27 cellular contexts compared by ENCODE assay signal in genomic region chr3:51930439-51930838, GRCh38. TPM values are rescaled to one million over a fixed set of nuclear protein-coding genes. Genes with fewer than 3 reads are reported as not detected.
DNase-seq lines count a peak whose midpoint lies in the region; TF ChIP-seq lines count a peak whose summit lies in the region.
"Had no signal": no experiment of that assay in that cellular context is flagged by ENCODE, and none has a peak within 500 bp of the region (broad histone marks: within the 10 kb centered on the region; RNA-seq: fewer than 3 reads in every experiment).

No MANE protein-coding gene starts in this region.

- no peak overlapping the region for H3K4me2 ChIP-seq in osteoblast (ENCODE audit: insufficient read depth, low read length)
- H3K4me2 ChIP-seq: A549; BLaER1 treated with 17β-estradiol and CSF1 and Interleukin-3, amounts not matched to agents 10 nM and 100 nM had no signal

- no peak overlapping the region for H3K27ac ChIP-seq in osteoblast (ENCODE audit: low read depth, low read length)
- H3K27ac ChIP-seq: A549; BLaER1 treated with 17β-estradiol and CSF1 and Interleukin-3, amounts not matched to agents 10 nM and 100 nM; GM23248 had no signal

- no peak overlapping the region for H3K4me3 ChIP-seq in osteoblast (ENCODE audit: insufficient read depth, low read length)
- H3K4me3 ChIP-seq: A549; BLaER1 treated with 17β-estradiol and CSF1 and Interleukin-3, amounts not matched to agents 10 nM and 100 nM; GM23248 had no signal

- no peaks in the 10 kb centered on the region for H3K27me3 ChIP-seq in osteoblast (ENCODE audit: insufficient read depth, low read length)
- H3K27me3 ChIP-seq: BE2C; BLaER1 treated with 17β-estradiol and CSF1 and Interleukin-3, amounts not matched to agents 10 nM and 100 nM had no signal

- H3K79me2 ChIP-seq in osteoblast (ENCODE audit: insufficient read depth, low read length), result no peaks in the 10 kb centered on the region

- no peaks in the 10 kb centered on the region for H3K9me3 ChIP-seq in osteoblast (ENCODE audit: low read depth, low read length)
- H3K9me3 ChIP-seq: A549; BE2C; BLaER1 treated with 17β-estradiol and CSF1 and Interleukin-3, amounts not matched to agents 10 nM and 100 nM had no signal

- no peak for TF ChIP-seq CTCF in GM20000 (IDR thresholded peaks at IDR 0.05; ENCODE audit: extremely low read depth, missing control alignments)
- no peak for TF ChIP-seq CTCF in osteoblast (IDR thresholded peaks at IDR 0.05; ENCODE audit: extremely low read depth, low read depth, low read length)
- no peak for TF ChIP-seq CTCF in type B pancreatic cell (conservative IDR thresholded peaks at IDR 0.05)

- no peaks in the 10 kb centered on the region for H3K4me1 ChIP-seq in osteoblast (ENCODE audit: insufficient read depth, low read length)
- H3K4me1 ChIP-seq: A549, BE2C had no signal

- peak; percentile 29 for DNase-seq in activated CD8-positive, alpha-beta memory T cell treated with anti-CD3 and anti-CD28 coated beads, Interleukin-2, amount 50 U/mL, for 48 hours
- DNase-seq in activated CD8-positive, alpha-beta memory T cell treated with anti-CD3 and anti-CD28 coated beads, Interleukin-2, amount 50 U/mL, for 4 hours, result no peak
- peak; percentile 3 for DNase-seq in GM20000 (ENCODE audit: low spot score)
- DNase-seq in osteoblast (ENCODE audit: insufficient read length, low spot score, missing footprints), result peak; percentile 27
- peak; percentile 18 for DNase-seq in type B pancreatic cell (ENCODE audit: extremely low spot score, unreplicated experiment)
- DNase-seq in NCI-H2107 treated with DMSO at 0.1 percent for 48 hours (lab: John Stamatoyannopoulos, UW; ENCODE audit: unreplicated experiment), result no peak
- DNase-seq in activated T-cell treated with anti-CD3 and anti-CD28 coated beads, Interleukin-2, amount 50 U/mL, for 24 hours, result no peak
- no peak for DNase-seq in RKO (ENCODE audit: low spot score)
- DNase-seq: 8988T; ACHN; AML-193; BE2C; Calu3; CD4-positive, alpha-beta T cell; COR-L47; DMS53; DMS79 treated with DMSO at 0.1 percent for 48 hours; GF-D8; GM23248; HCEC 1CT had no signal

- no peaks in the 10 kb centered on the region for H3K9me3 Mint-ChIP-seq in type B pancreatic cell
- H3K9me3 Mint-ChIP-seq in activated T-cell treated with anti-CD3 and anti-CD28 coated beads, Interleukin-2, amount 50 U/mL, for 24 hours, result no peaks in the 10 kb centered on the region
- H3K9me3 Mint-ChIP-seq: CD4-positive, alpha-beta T cell had no signal

- H3K27ac Mint-ChIP-seq in type B pancreatic cell, result no peak overlapping the region
- no peak overlapping the region for H3K27ac Mint-ChIP-seq in activated T-cell treated with anti-CD3 and anti-CD28 coated beads, Interleukin-2, amount 50 U/mL, for 24 hours
- H3K27ac Mint-ChIP-seq: CD4-positive, alpha-beta T cell had no signal

- peaks cover 17% of the 10 kb centered on the region for H3K36me3 ChIP-seq in osteoblast (ENCODE audit: insufficient read depth, low read length)

- no peaks in the 10 kb centered on the region for H4K20me1 ChIP-seq in osteoblast (ENCODE audit: insufficient read depth, low read length)

- peaks cover 4% of the 10 kb centered on the region for H3K36me3 Mint-ChIP-seq in type B pancreatic cell
- peaks cover 52% of the 10 kb centered on the region for H3K36me3 Mint-ChIP-seq in activated T-cell treated with anti-CD3 and anti-CD28 coated beads, Interleukin-2, amount 50 U/mL, for 24 hours (ENCODE audit: low read depth)

- H3K4me1 Mint-ChIP-seq in type B pancreatic cell (ENCODE audit: unreplicated experiment), result no peaks in the 10 kb centered on the region
- H3K4me1 Mint-ChIP-seq in activated T-cell treated with anti-CD3 and anti-CD28 coated beads, Interleukin-2, amount 50 U/mL, for 24 hours (ENCODE audit: low read depth), result no peaks in the 10 kb centered on the region
- H3K4me1 Mint-ChIP-seq: CD14-positive monocyte had no signal

- H3K27me3 Mint-ChIP-seq in type B pancreatic cell, result no peaks in the 10 kb centered on the region
- H3K27me3 Mint-ChIP-seq in activated T-cell treated with anti-CD3 and anti-CD28 coated beads, Interleukin-2, amount 50 U/mL, for 24 hours, result no peaks in the 10 kb centered on the region
- H3K27me3 Mint-ChIP-seq: CD4-positive, alpha-beta T cell had no signal

- H3K4me3 Mint-ChIP-seq in type B pancreatic cell, result no peak overlapping the region
- H3K4me3 Mint-ChIP-seq in activated T-cell treated with anti-CD3 and anti-CD28 coated beads, Interleukin-2, amount 50 U/mL, for 24 hours, result no peak overlapping the region
- H3K4me3 Mint-ChIP-seq: CD14-positive monocyte; CD4-positive, alpha-beta T cell had no signal

- H2AFZ ChIP-seq in osteoblast (ENCODE audit: low read length), result no peak overlapping the region
- H2AFZ ChIP-seq: GM23248 had no signal

RNA-seq across cellular contexts. Expression of gene RRP9, which starts 11.3 kb away (rescaled TPM):
- total RNA-seq in osteoblast (18.0 and 20.6 TPM in 2 replicates), type B pancreatic cell (ENCODE audit: low replicate concordance) (22.7 and 30.0 TPM in 2 replicates)

RNA-seq across cellular contexts. Expression of gene PARP3, which starts 11.7 kb away (rescaled TPM):
- 39.2 and 46.0 TPM in 2 replicates for total RNA-seq in osteoblast
- total RNA-seq in type B pancreatic cell (ENCODE audit: low replicate concordance), result 4.2 and 6.6 TPM in 2 replicates

RNA-seq across cellular contexts. Expression of gene GPR62, which starts 24.7 kb away (rescaled TPM):
- under 0.01 TPM in 1 of 2 replicates, not detected in the other for total RNA-seq in osteoblast
- 0.17 TPM in 1 of 2 replicates, not detected in the other for total RNA-seq in type B pancreatic cell (ENCODE audit: low replicate concordance)
- total RNA-seq: Calu3; CD4-positive, alpha-beta T cell; Daoy; G401; GM23248 had no signal

RNA-seq across cellular contexts. Expression of gene IQCF1, which starts 27.3 kb away (rescaled TPM):
- total RNA-seq in osteoblast, result not detected in 2 replicates
- total RNA-seq in type B pancreatic cell (ENCODE audit: low replicate concordance), result not detected in 2 replicates
- total RNA-seq: Calu3; CD4-positive, alpha-beta T cell; Daoy; G401; GM23248; H1; H7 had no signal

RNA-seq across cellular contexts. Expression of gene PCBP4, which starts 36.8 kb away (rescaled TPM):
- total RNA-seq in osteoblast, result 19.7 and 22.4 TPM in 2 replicates
- total RNA-seq in type B pancreatic cell (ENCODE audit: low replicate concordance), result 74.8 and 91.9 TPM in 2 replicates

Comparison
In these comparisons a context has a peak if more than half of its experiments do, and no peak if none do; other contexts are left out.
1. DNase-seq: peak in activated CD8-positive, alpha-beta memory T cell treated with anti-CD3 and anti-CD28 coated beads, Interleukin-2, amount 50 U/mL, for 48 hours (single experiment), GM20000 (single experiment), osteoblast (single experiment) and type B pancreatic cell (single experiment); none in activated CD8-positive, alpha-beta memory T cell treated with anti-CD3 and anti-CD28 coated beads, Interleukin-2, amount 50 U/mL, for 4 hours (single experiment), NCI-H2107 treated with DMSO at 0.1 percent for 48 hours (single experiment), activated T-cell treated with anti-CD3 and anti-CD28 coated beads, Interleukin-2, amount 50 U/mL, for 24 hours (single experiment) and RKO (single experiment).